ENCODE assay signal across 31 cellular contexts in the genomic region with DNA sequence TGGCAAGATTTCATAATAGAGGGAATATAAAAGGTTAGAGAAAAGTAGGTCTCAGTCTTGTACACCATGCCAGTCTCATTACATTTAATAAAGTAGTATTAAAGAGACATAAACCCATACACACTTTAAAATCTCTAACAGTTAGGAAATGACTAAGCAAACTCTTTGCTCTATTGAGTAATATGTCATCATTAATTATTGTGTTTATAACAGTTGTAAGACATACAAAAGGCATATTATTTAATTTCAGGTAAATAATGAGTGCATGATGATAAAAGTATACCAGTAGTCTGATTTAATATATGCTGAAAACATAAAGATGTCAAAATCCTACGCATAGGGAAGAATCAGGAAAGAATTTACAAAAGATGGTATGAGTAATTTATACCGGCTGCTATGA. TPM values are rescaled to one million over a fixed set of nuclear protein-coding genes. Genes with fewer than 3 reads are reported as not detected.
DNase-seq lines count a peak whose midpoint lies in the region; ATAC-seq and TF ChIP-seq lines count a peak whose summit lies in the region.
"Had no signal": no experiment of that assay in that cellular context is flagged by ENCODE, and none has a peak within 500 bp of the region (broad histone marks: within the 10 kb centered on the region; RNA-seq: fewer than 3 reads in every experiment).

No MANE protein-coding gene starts in this region.

- peak overlapping the region; percentile 3 for H3K27ac ChIP-seq in mammary epithelial cell (ENCODE audit: insufficient read depth, low read depth, low read length)
- H3K27ac ChIP-seq in CD8-positive, alpha-beta T cell (ENCODE audit: low read depth, low read length), result no peak overlapping the region
- H3K27ac ChIP-seq: HL-60, SJSA1 had no signal

- no peak overlapping the region for H3K4me2 ChIP-seq in mammary epithelial cell (ENCODE audit: insufficient read depth, low read depth, low read length)

- peaks cover 15% of the 10 kb centered on the region for H3K27me3 Mint-ChIP-seq in CD8-positive, alpha-beta T cell (ENCODE audit: low read depth)

- H3K36me3 Mint-ChIP-seq in CD8-positive, alpha-beta T cell, result no peaks in the 10 kb centered on the region
- H3K36me3 Mint-ChIP-seq: CD14-positive monocyte had no signal

- H3K9ac ChIP-seq in mammary epithelial cell (ENCODE audit: insufficient read depth, low read length), result no peak overlapping the region

- H3K9me3 Mint-ChIP-seq in CD8-positive, alpha-beta T cell, result no peaks in the 10 kb centered on the region

- no peaks in the 10 kb centered on the region for H3K27me3 ChIP-seq in mammary epithelial cell (ENCODE audit: insufficient read depth, low read length)
- peaks cover 5% of the 10 kb centered on the region for H3K27me3 ChIP-seq in CD8-positive, alpha-beta T cell (ENCODE audit: insufficient read depth, low read length)
- H3K27me3 ChIP-seq: BE2C, SJSA1 had no signal

- 58% methylated on average over 2 of the region's 2 CpGs for WGBS in mammary epithelial cell (ENCODE audit: low coverage, missing lambda C conversion rate)

- no TSS peak for BruUV-seq in mammary epithelial cell (replicated peaks; lab: Mats Ljungman, UMichigan)

- TF ChIP-seq CTCF in mammary epithelial cell (conservative IDR thresholded peaks at IDR 0.05 in 1 of 2, IDR thresholded peaks at IDR 0.05 in 1 of 2; ENCODE audit: extremely low read depth in 1 of 2, insufficient read depth in 1 of 2, low read depth in 1 of 2, low read length in 2 of 2), result no peak
- no peak for TF ChIP-seq CTCF in CD8-positive, alpha-beta T cell (IDR thresholded peaks at IDR 0.05)

- dilution Hi-C loops in mammary epithelial cell (cut with HindIII; ENCODE audit: low sequenced_read_pairs), result no loop called here

- no peaks in the 10 kb centered on the region for H3K4me1 Mint-ChIP-seq in CD8-positive, alpha-beta T cell (ENCODE audit: low read depth)

- no peak for ATAC-seq in CD8-positive, alpha-beta T cell
- ATAC-seq: GM12878, HCT116, HepG2, K562 had no signal

- H3K27ac Mint-ChIP-seq in CD8-positive, alpha-beta T cell, result no peak overlapping the region
- H3K27ac Mint-ChIP-seq: CD14-positive monocyte had no signal

- H3K79me2 ChIP-seq in mammary epithelial cell (ENCODE audit: insufficient read depth, low read length), result no peaks in the 10 kb centered on the region

- H4K20me1 ChIP-seq in mammary epithelial cell (ENCODE audit: insufficient read depth, low read length), result no peaks in the 10 kb centered on the region

- H3K36me3 ChIP-seq in mammary epithelial cell (ENCODE audit: insufficient read depth, low read length), result no peaks in the 10 kb centered on the region
- no peaks in the 10 kb centered on the region for H3K36me3 ChIP-seq in CD8-positive, alpha-beta T cell (ENCODE audit: insufficient read depth, low read length)
- H3K36me3 ChIP-seq: BE2C, SJSA1 had no signal

- H3K4me3 ChIP-seq in mammary epithelial cell (replicated peaks in 1 of 3; ENCODE audit: insufficient read depth in 1 of 3, low read depth in 2 of 3, low read length in 3 of 3), result no peak overlapping the region
- H3K4me3 ChIP-seq in CD8-positive, alpha-beta T cell (ENCODE audit: low read depth, low read length), result no peak overlapping the region
- H3K4me3 ChIP-seq: GM12878, K562, SJSA1 had no signal

- no peak overlapping the region for H2AFZ ChIP-seq in mammary epithelial cell (ENCODE audit: low read depth, low read length)

- CTCF ChIA-PET in mammary epithelial cell (lab: Charles Lee; ENCODE audit: low non-redundant PET), result no interaction called here
- CTCF ChIA-PET in CD8-positive, alpha-beta T cell (lab: Charles Lee), result no interaction called here

- intact Hi-C loops in mammary epithelial cell (cut with micrococcal nuclease), result no loop called here
- intact Hi-C loops in CD8-positive, alpha-beta T cell (cut with DNase I, micrococcal nuclease), result no loop called here

- POLR2A ChIA-PET in CD8-positive, alpha-beta T cell (lab: Charles Lee), result no interaction called here

- no peaks in the 10 kb centered on the region for H3K9me3 ChIP-seq in mammary epithelial cell (replicated peaks; ENCODE audit: insufficient read depth, low read length)
- H3K9me3 ChIP-seq in CD8-positive, alpha-beta T cell (ENCODE audit: low read length), result no peaks in the 10 kb centered on the region
- H3K9me3 ChIP-seq: BE2C, SJSA1 had no signal

- in situ Hi-C loops in mammary epithelial cell (cut with MboI; ENCODE audit: low sequenced_read_pairs in 2 of 2), result loop anchor here in 1 of 2 donors (10.0 kb wide), 1 partner anchor 131 kb away; no protein-coding TSS in a partner anchor

- peak; percentile 33 for DNase-seq in ELR (ENCODE audit: low read depth)
- DNase-seq in HT1080 (ENCODE audit: low read depth), result peak; percentile 18
- peak; percentile 28 for DNase-seq in mammary epithelial cell
- peak; percentile 26 for DNase-seq in iris pigment epithelial cell (ENCODE audit: low read depth)
- DNase-seq in CD8-positive, alpha-beta T cell, result no peak
- DNase-seq in activated T-cell treated with anti-CD3 and anti-CD28 coated beads, Interleukin-2, amount 50 U/mL, for 48 hours, result no peak
- no peak for DNase-seq in T-helper 9 cell
- DNase-seq: ACHN, BE2C, COR-L47, DMS53, Kasumi-1, MV-4-11, NCI-H1105, NCI-H1436 treated with DMSO at 0.1 percent for 48 hours, NCI-H187 treated with DMSO at 0.1 percent for 48 hours, NCI-H524, NCI-H774, Right ventricle myocardium superior, T-helper 1 cell had no signal

- no peak overlapping the region for H3K4me3 Mint-ChIP-seq in CD8-positive, alpha-beta T cell
- H3K4me3 Mint-ChIP-seq: CD14-positive monocyte had no signal

- peaks cover 12% of the 10 kb centered on the region for H3K4me1 ChIP-seq in mammary epithelial cell (ENCODE audit: insufficient read depth, low read length)
- H3K4me1 ChIP-seq in CD8-positive, alpha-beta T cell (ENCODE audit: insufficient read depth, low read length), result no peaks in the 10 kb centered on the region
- H3K4me1 ChIP-seq: BE2C, SJSA1 had no signal

RNA-seq across cellular contexts. Expression of gene FGG, which starts 31.0 kb away (rescaled TPM):
- total RNA-seq in HT1080 (2014; rRNA removed; shearing (Covaris generic)), result 0.11 TPM in 1 of 2 replicates, not detected in the other
- polyA plus RNA-seq in HT1080 (2015; cell fraction: cytosol; rRNA removed), result 0.08 TPM in 1 of 2 replicates, not detected in the other
- 0.27 and 0.32 TPM in 2 replicates for polyA plus RNA-seq in HT1080 (2015; cell fraction: nucleus; rRNA removed)
- under 1 TPM in 1 of 2 donors, not detected in 1; 0.66 TPM for total RNA-seq in mammary epithelial cell
- polyA plus RNA-seq in mammary epithelial cell, result 0.08 TPM
- polyA minus RNA-seq in mammary epithelial cell, result not detected
- not detected for total RNA-seq in CD8-positive, alpha-beta T cell
- total RNA-seq: Daoy, H1, HT-29, M059J, Right ventricle myocardium superior, SJSA1 had no signal
- polyA plus RNA-seq: CD14-positive monocyte, GM12878, H1 had no signal

RNA-seq across cellular contexts. Expression of gene FGA, which starts 53.0 kb away (rescaled TPM):
- not detected in 2 replicates for total RNA-seq in HT1080 (2014; rRNA removed; shearing (Covaris generic))
- not detected in 2 replicates for polyA plus RNA-seq in HT1080 (2015; cell fraction: cytosol; rRNA removed)
- polyA plus RNA-seq in HT1080 (2015; cell fraction: nucleus; rRNA removed), result not detected in 2 replicates
- total RNA-seq in mammary epithelial cell, result not detected
- polyA plus RNA-seq in mammary epithelial cell, result not detected
- not detected for polyA minus RNA-seq in mammary epithelial cell
- total RNA-seq in CD8-positive, alpha-beta T cell, result not detected
- total RNA-seq: Daoy, H1, HT-29, M059J, SJSA1 had no signal
- polyA plus RNA-seq: CD14-positive monocyte, GM12878, H1 had no signal

Comparison
In these comparisons a context has a peak if more than half of its experiments do, and no peak if none do; other contexts are left out.
1. DNase-seq: peak in ELR (single experiment), HT1080 (single experiment), mammary epithelial cell (single experiment) and iris pigment epithelial cell (single experiment); none in CD8-positive, alpha-beta T cell (0 of 7), activated T-cell treated with anti-CD3 and anti-CD28 coated beads, Interleukin-2, amount 50 U/mL, for 48 hours (0 of 2) and T-helper 9 cell (single experiment).